Comparison of ENCODE assay signal across 8 cellular contexts in the genomic region with DNA sequence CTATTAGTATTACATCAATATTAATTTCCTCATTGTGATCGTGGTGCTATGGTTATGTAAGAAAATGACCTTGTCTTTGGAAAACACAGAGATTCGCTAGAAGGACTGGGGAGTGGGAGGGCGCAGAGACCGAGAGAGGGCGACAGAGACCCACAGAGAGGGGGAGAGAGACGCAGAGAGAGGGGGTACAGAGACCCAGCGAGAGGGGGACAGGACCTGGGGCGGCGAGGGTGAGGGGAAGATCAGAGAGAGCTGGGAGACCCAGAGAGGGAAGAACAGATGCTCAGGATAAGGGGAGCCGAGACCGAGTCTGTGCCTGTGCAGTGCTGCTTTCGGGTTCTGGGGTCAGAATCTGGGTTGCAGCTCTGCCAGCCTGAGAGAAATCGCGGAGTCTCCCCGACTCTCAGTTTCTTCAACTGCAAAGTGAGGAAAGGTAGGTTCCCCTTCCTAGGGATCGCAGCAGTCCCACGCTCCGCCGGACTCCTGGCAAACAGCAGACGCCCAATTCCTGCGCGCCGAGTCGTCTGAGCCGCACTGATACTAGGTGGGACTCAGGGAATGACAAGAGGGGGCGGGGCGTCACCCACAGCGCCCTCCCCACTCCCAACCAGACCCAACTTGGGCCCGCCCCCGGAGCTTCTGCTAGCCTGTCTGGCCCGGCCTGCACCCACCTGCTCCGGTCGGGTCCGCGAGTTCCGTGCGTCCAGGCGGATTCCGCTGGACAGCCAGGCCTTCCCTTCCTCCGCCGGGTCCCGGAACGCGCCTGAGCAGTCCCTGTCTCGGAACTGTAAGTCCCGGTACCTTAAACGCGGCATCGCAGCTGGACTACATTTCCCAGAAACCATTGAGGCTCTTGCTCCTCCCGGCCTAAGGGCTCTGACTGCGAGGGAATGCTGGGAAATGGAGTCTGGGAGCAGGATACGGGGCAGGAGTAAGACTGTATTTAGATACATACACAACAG. TPM values are rescaled to one million over a fixed set of nuclear protein-coding genes. Genes with fewer than 3 reads are reported as not detected.
DNase-seq lines count a peak whose midpoint lies in the region; ATAC-seq and TF ChIP-seq lines count a peak whose summit lies in the region.

No MANE protein-coding gene starts in this region.

- peak overlapping the region; percentile 77 for H3K27ac ChIP-seq in substantia nigra (ENCODE audit: low read depth, low read length, poor library complexity, severe bottlenecking)

- no peaks in the 10 kb centered on the region for H3K36me3 Mint-ChIP-seq in activated naive CD4-positive, alpha-beta T cell treated with anti-CD3 and anti-CD28 coated beads, Interleukin-2, amount 50 U/mL, for 72 hours

- no peaks in the 10 kb centered on the region for H3K4me1 ChIP-seq in ES-I3 (ENCODE audit: insufficient read depth, low read length)

- peak overlapping the region; percentile 23 to 73 for H3K27ac Mint-ChIP-seq in activated naive CD4-positive, alpha-beta T cell treated with anti-CD3 and anti-CD28 coated beads, Interleukin-2, amount 50 U/mL, for 72 hours

- peak; percentile 81 for DNase-seq in M059J (ENCODE audit: low read depth)
- peak; percentile 19 for DNase-seq in SKM-1 (lab: John Stamatoyannopoulos, UW; ENCODE audit: unreplicated experiment)
- DNase-seq in activated naive CD4-positive, alpha-beta T cell treated with anti-CD3 and anti-CD28 coated beads, Interleukin-2, amount 50 U/mL, for 72 hours (ENCODE audit: low spot score in 2 of 2) = peak; percentile 63 to 65
- DNase-seq in glomerular endothelial cell (ENCODE audit: extremely low read depth, low read depth, low spot score) = peak; percentile 56
- DNase-seq in omental fat pad (ENCODE audit: low spot score) = peak; percentile 73
- peak; percentile 44 to 96 (median 85) for DNase-seq in substantia nigra (lab: John Stamatoyannopoulos, UW)

- H3K9ac ChIP-seq in ES-I3 (ENCODE audit: low read depth, low read length) = peak overlapping the region; percentile 74

- no peaks in the 10 kb centered on the region for H3K36me3 ChIP-seq in ES-I3 (ENCODE audit: insufficient read depth, low read length)

- TF ChIP-seq CTCF in omental fat pad (IDR thresholded peaks at IDR 0.05) = no peak

- no peaks in the 10 kb centered on the region for H3K9me3 ChIP-seq in ES-I3 (ENCODE audit: control insufficient read depth, insufficient read depth, low read length)

- H3K9me3 Mint-ChIP-seq in activated naive CD4-positive, alpha-beta T cell treated with anti-CD3 and anti-CD28 coated beads, Interleukin-2, amount 50 U/mL, for 72 hours = no peaks in the 10 kb centered on the region

- peak; percentile 90 to 91 for ATAC-seq in activated naive CD4-positive, alpha-beta T cell treated with anti-CD3 and anti-CD28 coated beads, Interleukin-2, amount 50 U/mL, for 72 hours
- ATAC-seq in omental fat pad (ENCODE audit: low FRiP score) (peak; percentile 99), HG03432 (IDR thresholded peaks at IDR 0.05; ENCODE audit: unreplicated experiment) (no peak)

RNA-seq across cellular contexts. Expression of a gene that starts 15.3 kb away (rescaled TPM):
- total RNA-seq in M059J (2014; rRNA removed; shearing (Covaris generic)) = not detected in 2 replicates
- not detected for total RNA-seq in activated naive CD4-positive, alpha-beta T cell treated with anti-CD3 and anti-CD28 coated beads, Interleukin-2, amount 50 U/mL, for 72 hours
- not detected in 2 replicates for total RNA-seq in glomerular endothelial cell
- total RNA-seq in omental fat pad = not detected

RNA-seq across cellular contexts. Expression of a gene that starts 55.7 kb away (rescaled TPM):
- not detected in 2 replicates for total RNA-seq in M059J (2014; rRNA removed; shearing (Covaris generic))
- total RNA-seq in activated naive CD4-positive, alpha-beta T cell treated with anti-CD3 and anti-CD28 coated beads, Interleukin-2, amount 50 U/mL, for 72 hours = not detected
- total RNA-seq in glomerular endothelial cell (0.99 and 1.2 TPM in 2 replicates), omental fat pad (10 to 100 TPM in 3 of 4 donors, 1 to 10 TPM in 1; 8.0 to 12.8 (median 10.3) TPM)

Comparison
In these comparisons a context has a peak if more than half of its experiments do, and no peak if none do; other contexts are left out.
1. DNase-seq: peak in every context shown above with its lines; median percentile 85 in substantia nigra; 81 in M059J; 73 in omental fat pad; 64 in activated naive CD4-positive, alpha-beta T cell treated with anti-CD3 and anti-CD28 coated beads, Interleukin-2, amount 50 U/mL, for 72 hours; 56 in glomerular endothelial cell; 19 in SKM-1.